Comparison of ENCODE assay signal across 8 cellular contexts in genomic region chr2:173048901-173049661, GRCh38. TPM values are rescaled to one million over a fixed set of nuclear protein-coding genes. Genes with fewer than 3 reads are reported as not detected.
DNase-seq lines count a peak whose midpoint lies in the region; ATAC-seq and TF ChIP-seq lines count a peak whose summit lies in the region.

No MANE protein-coding gene starts in this region.

- H3K4me2 ChIP-seq in IMR-90 (ENCODE audit: low read depth, low read length) = peak overlapping the region; percentile 57

- BruUV-seq in IMR-90 (replicated peaks; lab: Mats Ljungman, UMichigan) = no TSS peak

- H3K4me1 ChIP-seq in IMR-90 (ENCODE audit: control insufficient read depth, insufficient read depth, low read length) = peaks cover 24% of the 10 kb centered on the region
- H3K4me1 ChIP-seq in heart right ventricle = peaks cover 0 to 30% (median 10%) of the 10 kb centered on the region in 9 donors

- H3K9me1 ChIP-seq in IMR-90 (ENCODE audit: insufficient read depth, low read length) = peaks cover 15% of the 10 kb centered on the region

- in situ Hi-C loops in IMR-90 (cut with MboI; ENCODE audit: low sequenced_read_pairs) = loop anchor here (25.0 kb wide), 1 partner anchor 313 kb away; the partner anchor contains the start of gene CDCA7

- no peaks in the 10 kb centered on the region for H3K27me3 Mint-ChIP-seq in WTC11 (ENCODE audit: low read depth)

- no CpG with 5 or more reads among the region's 4 CpGs for WGBS in IMR-90 (ENCODE audit: extremely low coverage in 2 of 2, insufficient read length in 1 of 2), 2 experiments
- 47 to 53% methylated on average over 4 of the region's 4 CpGs for WGBS in heart right ventricle, 2 donors

- H3K4me3 ChIP-seq in IMR-90 (ENCODE audit: insufficient read depth, low read depth, low read length) (no peak overlapping the region), heart right ventricle (no peak overlapping the region)

- DNase-seq in GM04503 (ENCODE audit: low read depth) (peak; percentile 93), IMR-90 (peak; percentile 98), WTC11 (ENCODE audit: low spot score) (no peak), heart right ventricle (peak; percentile 45 to 57), superior temporal gyrus (ENCODE audit: extremely low spot score) (no peak)
- peak; percentile 18 for DNase-seq in stimulated activated CD4-positive, alpha-beta T cell treated with anti-CD3 and anti-CD28 coated beads, Interleukin-4, amount 100 ng/mL, for 1 hour
- no peak for DNase-seq in activated CD4-positive, CD25-positive, alpha-beta regulatory T cell (lab: John Stamatoyannopoulos, UW)

- no peaks in the 10 kb centered on the region for H3K36me3 Mint-ChIP-seq in WTC11

- H3K27ac ChIP-seq in IMR-90 (ENCODE audit: insufficient read depth, low read length) = peak overlapping the region; percentile 79; the same call in 1 of the 2 replicates
- peak overlapping the region in 9 of 10 donors; percentile 28 to 69 (median 54) for H3K27ac ChIP-seq in heart right ventricle

- no peak overlapping the region for H3K14ac ChIP-seq in IMR-90 (replicated peaks; ENCODE audit: low read depth, low read length)

- H3K9me3 ChIP-seq in IMR-90 (ENCODE audit: control insufficient read depth, insufficient read depth, low read length) (no peaks in the 10 kb centered on the region), heart right ventricle (no peaks in the 10 kb centered on the region)

- no peaks in the 10 kb centered on the region for H3K9me3 Mint-ChIP-seq in WTC11

- TF ChIP-seq RAD21 in IMR-90 (IDR thresholded peaks at IDR 0.05; ENCODE audit: low read length) = no peak

- peak overlapping the region; percentile 28; the same call in 1 of the 2 replicates for H3K23ac ChIP-seq in IMR-90 (ENCODE audit: low read depth, low read length)

- H3K9ac ChIP-seq in IMR-90 (ENCODE audit: low read depth, low read length) = no peak overlapping the region

- H3K27ac Mint-ChIP-seq in WTC11 = no peak overlapping the region

- H4K5ac ChIP-seq in IMR-90 (ENCODE audit: low read depth, low read length) = peak overlapping the region; percentile 78; the same call in 1 of the 2 replicates

- H2AK9ac ChIP-seq in IMR-90 (replicated peaks; ENCODE audit: low read depth, low read length, poor library complexity) = no peak overlapping the region

- intact Hi-C loops in IMR-90 (cut with micrococcal nuclease) = loop anchor here (1.0 kb wide), 1 partner anchor 28 kb away; no protein-coding TSS in a partner anchor
- intact Hi-C loops in heart right ventricle (cut with DNase I) = no loop called here

- TF ChIP-seq CTCF in IMR-90 (conservative IDR thresholded peaks at IDR 0.05; ENCODE audit: low read depth, low read length) (no peak), WTC11 (IDR thresholded peaks at IDR 0.05) (no peak), heart right ventricle (IDR thresholded peaks at IDR 0.05) (no peak)

- ATAC-seq in GM21723 (IDR thresholded peaks at IDR 0.05; ENCODE audit: unreplicated experiment) (peak; percentile 81), IMR-90 (ENCODE audit: low read depth) (peak; percentile 84), WTC11 (no peak), heart right ventricle (peak; percentile 83 to 94 (median 90))

- no peak for TF ChIP-seq POLR2A in IMR-90 (IDR thresholded peaks at IDR 0.05; ENCODE audit: low read depth, low read length)

- peak overlapping the region; percentile 97 for H2BK5ac ChIP-seq in IMR-90 (ENCODE audit: low read depth, low read length, poor library complexity, severe bottlenecking)

- POLR2A ChIA-PET in IMR-90 (lab: Charles Lee; ENCODE audit: unreplicated experiment) (interaction anchor here (0.6 kb wide), 1 partner anchor 1461 kb away, joined by 6 read pairs; no protein-coding TSS in a partner anchor), WTC11 (lab: Charles Lee) (no interaction called here)

- no peak overlapping the region for H3K4me3 Mint-ChIP-seq in WTC11

- H3K18ac ChIP-seq in IMR-90 (ENCODE audit: low read depth, low read length) = peak overlapping the region; percentile 86

- H3K79me1 ChIP-seq in IMR-90 (ENCODE audit: low read depth in 1 of 2, low read length in 2 of 2) = no peaks in the 10 kb centered on the region

- H3K4me1 Mint-ChIP-seq in WTC11 = peaks cover 3% of the 10 kb centered on the region; the same call in 1 of the 2 replicates

- H2AFZ ChIP-seq in IMR-90 (replicated peaks; ENCODE audit: low read length, poor library complexity) = no peak overlapping the region

- peak overlapping the region; percentile 92; the same call in 1 of the 3 replicates for H2BK15ac ChIP-seq in IMR-90 (ENCODE audit: low read depth, low read length)

- no peaks in the 10 kb centered on the region for H3K36me3 ChIP-seq in IMR-90 (ENCODE audit: control insufficient read depth, insufficient read depth, low read length)
- peaks cover 0 to 6% (median 0%) of the 10 kb centered on the region in 9 donors for H3K36me3 ChIP-seq in heart right ventricle

- peak overlapping the region; percentile 40; the same call in 1 of the 2 replicates for H3K56ac ChIP-seq in IMR-90 (ENCODE audit: extremely low read depth, insufficient read depth, low read length)

- no peak overlapping the region for H2AK5ac ChIP-seq in IMR-90 (ENCODE audit: low read depth, low read length)

- peak overlapping the region; percentile 35; the same call in 1 of the 2 replicates for H4K91ac ChIP-seq in IMR-90 (ENCODE audit: insufficient read depth, low read depth, low read length)

- H2BK20ac ChIP-seq in IMR-90 (ENCODE audit: low read depth, low read length) = peak overlapping the region; percentile 69; the same call in 1 of the 2 replicates

- CTCF ChIA-PET in IMR-90 (lab: Yijun Ruan, JAX) (interaction anchor here (0.7 to 1.1 kb wide), 3 partner anchors 21 to 161 kb away, joined by 3 to 4 read pairs (median 3); no protein-coding TSS in a partner anchor), WTC11 (lab: Charles Lee) (no interaction called here)

- peak overlapping the region in 1 of 2 experiments; percentile 49; a peak in 1 of 4 replicates for H4K8ac ChIP-seq in IMR-90 (ENCODE audit: low read depth in 2 of 2, low read length in 2 of 2)

- dilution Hi-C loops in IMR-90 (cut with HindIII; ENCODE audit: low sequenced_read_pairs, unreplicated experiment) = no loop called here

- peak overlapping the region; percentile 57; the same call in 1 of the 2 replicates for H3K4ac ChIP-seq in IMR-90 (ENCODE audit: low read depth, low read length)

- peak overlapping the region; percentile 87 for H2BK120ac ChIP-seq in IMR-90 (ENCODE audit: low read depth, low read length)

- H4K20me1 ChIP-seq in IMR-90 (ENCODE audit: insufficient read depth, low read length) = no peaks in the 10 kb centered on the region

- no peaks in the 10 kb centered on the region for H3K27me3 ChIP-seq in IMR-90 (ENCODE audit: control insufficient read depth, insufficient read depth, low read length)
- no peaks in the 10 kb centered on the region for H3K27me3 ChIP-seq in heart right ventricle

TF ChIP-seq in IMR-90, 13 proteins besides CTCF, POLR2A, EP300 and RAD21 (continues in another document):
- TF ChIP-seq ELK1 (IDR thresholded peaks at IDR 0.05; ENCODE audit: borderline replicate concordance, low read depth, low read length) (no peak), CHD1 (IDR thresholded peaks at IDR 0.05; ENCODE audit: low read depth, low read length) (0 out of 2 replicates have a peak, but pooled peaks have one; percentile 71), FOS (IDR thresholded peaks at IDR 0.05; ENCODE audit: low read depth, low read length) (peak; percentile 100), CEBPB (IDR thresholded peaks at IDR 0.05; ENCODE audit: low read depth, low read length) (peak; percentile 96), RCOR1 (IDR thresholded peaks at IDR 0.05; ENCODE audit: insufficient replicate concordance, low read length) (peak; percentile 35), RFX5 (IDR thresholded peaks at IDR 0.05; ENCODE audit: low read depth, low read length) (no peak), BHLHE40 (IDR thresholded peaks at IDR 0.05; ENCODE audit: low read depth, low read length) (peak; percentile 71), NFE2L2 (IDR thresholded peaks at IDR 0.05; ENCODE audit: low read depth, low read length) (peak; percentile 63; the same call in 1 of the 2 replicates)

TF ChIP-seq in WTC11, 78 proteins besides CTCF, POLR2A, EP300 and RAD21:
- TF ChIP-seq USF1 (CRISPR knock-in tag; IDR thresholded peaks at IDR 0.05) = no peak
- peak; percentile 55 for TF ChIP-seq GABPB1 (CRISPR knock-in tag; IDR thresholded peaks at IDR 0.05)

RNA-seq across cellular contexts. Expression of gene MAP3K20, which starts 26.6 kb away (rescaled TPM):
- 84.4 and 93.0 TPM in 2 replicates for total RNA-seq in IMR-90 (2012; rRNA removed)
- polyA plus RNA-seq in IMR-90 (2012; rRNA removed) = 22.9 and 27.5 TPM in 2 replicates
- 6.0 and 6.1 TPM in 2 replicates for polyA plus RNA-seq in IMR-90 (2012; cell fraction: cytosol; rRNA removed)
- 2.9 and 14.5 TPM in 2 replicates for polyA plus RNA-seq in IMR-90 (2012; cell fraction: nucleus; rRNA removed; ENCODE audit: low replicate concordance)
- 14.2 to 15.2 TPM (median 14.5 TPM) in 3 replicates for total RNA-seq in WTC11 (2021)
- 100 to 1,000 TPM; 357 to 560 (median 437) TPM for total RNA-seq in heart right ventricle
- 10 to 100 TPM; 63.2 to 64.7 TPM for polyA plus RNA-seq in heart right ventricle

Comparison
In these comparisons a context has a peak if more than half of its experiments do, and no peak if none do; other contexts are left out.
1. DNase-seq: peak in GM04503 (single experiment), IMR-90 (single experiment), heart right ventricle (2 of 2) and stimulated activated CD4-positive, alpha-beta T cell treated with anti-CD3 and anti-CD28 coated beads, Interleukin-4, amount 100 ng/mL, for 1 hour (single experiment); none in WTC11 (single experiment), activated CD4-positive, CD25-positive, alpha-beta regulatory T cell (0 of 4) and superior temporal gyrus (single experiment).